1 cellular context compared by ENCODE assay signal in genomic region chr6:43170452-43171283, GRCh38.
TF ChIP-seq lines count a peak whose summit lies in the region.

Gene SRF, plus strand, starts transcription at chr6:43171269. Its CDS starts 388 bp downstream, at chr6:43171657.

TF ChIP-seq in K562, 482 proteins besides CTCF, POLR2A, EP300 and RAD21 (continued from another document and continues in another):
- TF ChIP-seq CREB3 (tag; conservative IDR thresholded peaks at IDR 0.05; ENCODE audit: low read depth) (no peak), MYNN (IDR thresholded peaks at IDR 0.05) (no peak), MYNN (CRISPR knock-in tag; IDR thresholded peaks at IDR 0.05) (no peak), NR4A1 (CRISPR knock-in tag; IDR thresholded peaks at IDR 0.05) (0 out of 2 replicates have a peak, but pooled peaks have one; percentile 30), NR4A1 (tag; IDR thresholded peaks at IDR 0.05) (peak; percentile 36; the same call in 1 of the 2 replicates), HDGF (IDR thresholded peaks at IDR 0.05) (no peak), NEUROD1 (IDR thresholded peaks at IDR 0.05; ENCODE audit: borderline replicate concordance, low read depth, low read length, partially characterized antibody) (no peak), NR2C1 (IDR thresholded peaks at IDR 0.05) (no peak), NR2C1 (tag; IDR thresholded peaks at IDR 0.05) (no peak), ZNF197 (CRISPR knock-in tag; IDR thresholded peaks at IDR 0.05; ENCODE audit: low read depth) (no peak; the same call in 1 of the 2 replicates), HDAC3 (IDR thresholded peaks at IDR 0.05; ENCODE audit: borderline replicate concordance, partially characterized antibody) (no peak), MXI1 (IDR thresholded peaks at IDR 0.05; ENCODE audit: low read depth, low read length) (no peak; the same call in 1 of the 2 replicates), TCF7 (IDR thresholded peaks at IDR 0.05; ENCODE audit: borderline replicate concordance) (no peak), GTF2A2 (tag; IDR thresholded peaks at IDR 0.05) (no peak), RCOR1 (IDR thresholded peaks at IDR 0.05; ENCODE audit: borderline replicate concordance in 1 of 2, low read depth in 2 of 2, low read length in 2 of 2) (no peak; a peak in 1 of 4 replicates), ZZZ3 (IDR thresholded peaks at IDR 0.05) (no peak), NR3C1 (CRISPR knock-in tag; IDR thresholded peaks at IDR 0.05) (no peak), ZNF274 (IDR thresholded peaks at IDR 0.05; ENCODE audit: borderline replicate concordance, low read depth, low read length) (no peak), SP1 (CRISPR knock-in tag; IDR thresholded peaks at IDR 0.05) (peak; percentile 93), EHMT2 (IDR thresholded peaks at IDR 0.05) (no peak), DPF2 (IDR thresholded peaks at IDR 0.05) (peak; percentile 57; the same call in 1 of the 2 replicates), ILK (tag; IDR thresholded peaks at IDR 0.05; ENCODE audit: borderline replicate concordance, low read depth) (no peak), TCF7L2 (IDR thresholded peaks at IDR 0.05; ENCODE audit: low read depth, low read length) (no peak), BRCA1 (IDR thresholded peaks at IDR 0.05) (no peak), BRCA1 (CRISPR knock-in tag; IDR thresholded peaks at IDR 0.05) (no peak), ELF1 (tag; IDR thresholded peaks at IDR 0.05) (no peak), RREB1 (CRISPR knock-in tag; IDR thresholded peaks at IDR 0.05) (peak; percentile 18; the same call in 1 of the 2 replicates), ZNF263 (CRISPR knock-in tag; IDR thresholded peaks at IDR 0.05; ENCODE audit: borderline replicate concordance) (0 out of 2 replicates have a peak, but pooled peaks have one; percentile 40), ZNF830 (CRISPR knock-in tag; IDR thresholded peaks at IDR 0.05) (no peak), KLF6 (CRISPR knock-in tag; IDR thresholded peaks at IDR 0.05; ENCODE audit: borderline replicate concordance) (no peak), NR2C2 (CRISPR knock-in tag; IDR thresholded peaks at IDR 0.05) (peak; percentile 63), NR2C2 (tag; IDR thresholded peaks at IDR 0.05) (no peak), ZNF449 (CRISPR knock-in tag; IDR thresholded peaks at IDR 0.05) (no peak), CHCHD3 (CRISPR knock-in tag; IDR thresholded peaks at IDR 0.05) (no peak), SNIP1 (IDR thresholded peaks at IDR 0.05; ENCODE audit: low read depth) (no peak), RBM14 (IDR thresholded peaks at IDR 0.05; ENCODE audit: borderline replicate concordance, insufficient read depth, low read depth, low read length) (no peak), JUN (IDR thresholded peaks at IDR 0.05; ENCODE audit: borderline replicate concordance, low read depth, low read length) (no peak; the same call in 1 of the 2 replicates), JUN (CRISPR knock-in tag; IDR thresholded peaks at IDR 0.05; ENCODE audit: borderline replicate concordance) (no peak), ZNF561 (CRISPR knock-in tag; conservative IDR thresholded peaks at IDR 0.05) (no peak), ASH1L (IDR thresholded peaks at IDR 0.05; ENCODE audit: borderline replicate concordance, low read depth, partially characterized antibody) (peak; percentile 52), SIRT6 (IDR thresholded peaks at IDR 0.05; ENCODE audit: low read depth, low read length) (no peak), ZNF23 (CRISPR knock-in tag; IDR thresholded peaks at IDR 0.05) (no peak), BRD9 (IDR thresholded peaks at IDR 0.05; ENCODE audit: low read depth, partially characterized antibody) (peak; percentile 45), POLR3A (IDR thresholded peaks at IDR 0.05; ENCODE audit: borderline replicate concordance, extremely low read depth, insufficient read depth, insufficient read length) (no peak), CSDE1 (IDR thresholded peaks at IDR 0.05) (no peak), ZNF133 (CRISPR knock-in tag; IDR thresholded peaks at IDR 0.05) (no peak), CREB1 (IDR thresholded peaks at IDR 0.05) (peak; percentile 85), CREB1 (CRISPR knock-in tag; IDR thresholded peaks at IDR 0.05) (peak; percentile 82; the same call in 1 of the 2 replicates), CBX2 (IDR thresholded peaks at IDR 0.05; ENCODE audit: insufficient read depth, low read length, poor library complexity, severe bottlenecking) (no peak), ZBTB1 (CRISPR knock-in tag; IDR thresholded peaks at IDR 0.05; ENCODE audit: borderline replicate concordance, low read depth) (no peak), BACH1 (tag; IDR thresholded peaks at IDR 0.05) (no peak), KLF1 (tag; IDR thresholded peaks at IDR 0.05) (peak; percentile 77), ZNF217 (CRISPR knock-in tag; IDR thresholded peaks at IDR 0.05) (no peak), THRAP3 (IDR thresholded peaks at IDR 0.05; ENCODE audit: borderline replicate concordance) (no peak), MYC (IDR thresholded peaks at IDR 0.05; ENCODE audit: low read depth, low read length) (no peak; the same call in 1 of the 2 replicates), MYC (CRISPR knock-in tag; IDR thresholded peaks at IDR 0.05; ENCODE audit: borderline replicate concordance, low read depth) (no peak), ETS2 (tag; IDR thresholded peaks at IDR 0.05; ENCODE audit: borderline replicate concordance, poor library complexity, severe bottlenecking) (no peak), POLR2AphosphoS5 (IDR thresholded peaks at IDR 0.05; ENCODE audit: control insufficient read depth, insufficient read depth, low read depth, low read length) (peak; percentile 74; the same call in 1 of the 2 replicates), SUPT5H (IDR thresholded peaks at IDR 0.05) (peak; percentile 82)
- TF ChIP-seq, protein P1, sequence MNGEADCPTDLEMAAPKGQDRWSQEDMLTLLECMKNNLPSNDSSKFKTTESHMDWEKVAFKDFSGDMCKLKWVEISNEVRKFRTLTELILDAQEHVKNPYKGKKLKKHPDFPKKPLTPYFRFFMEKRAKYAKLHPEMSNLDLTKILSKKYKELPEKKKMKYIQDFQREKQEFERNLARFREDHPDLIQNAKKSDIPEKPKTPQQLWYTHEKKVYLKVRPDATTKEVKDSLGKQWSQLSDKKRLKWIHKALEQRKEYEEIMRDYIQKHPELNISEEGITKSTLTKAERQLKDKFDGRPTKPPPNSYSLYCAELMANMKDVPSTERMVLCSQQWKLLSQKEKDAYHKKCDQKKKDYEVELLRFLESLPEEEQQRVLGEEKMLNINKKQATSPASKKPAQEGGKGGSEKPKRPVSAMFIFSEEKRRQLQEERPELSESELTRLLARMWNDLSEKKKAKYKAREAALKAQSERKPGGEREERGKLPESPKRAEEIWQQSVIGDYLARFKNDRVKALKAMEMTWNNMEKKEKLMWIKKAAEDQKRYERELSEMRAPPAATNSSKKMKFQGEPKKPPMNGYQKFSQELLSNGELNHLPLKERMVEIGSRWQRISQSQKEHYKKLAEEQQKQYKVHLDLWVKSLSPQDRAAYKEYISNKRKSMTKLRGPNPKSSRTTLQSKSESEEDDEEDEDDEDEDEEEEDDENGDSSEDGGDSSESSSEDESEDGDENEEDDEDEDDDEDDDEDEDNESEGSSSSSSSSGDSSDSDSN (IDR thresholded peaks at IDR 0.05; ENCODE audit: borderline replicate concordance in 1 of 2, low read depth in 2 of 2, low read length in 2 of 2) = peak in 1 of 2 experiments; percentile 59; a peak in 2 of 4 replicates
- TF ChIP-seq, protein P2, sequence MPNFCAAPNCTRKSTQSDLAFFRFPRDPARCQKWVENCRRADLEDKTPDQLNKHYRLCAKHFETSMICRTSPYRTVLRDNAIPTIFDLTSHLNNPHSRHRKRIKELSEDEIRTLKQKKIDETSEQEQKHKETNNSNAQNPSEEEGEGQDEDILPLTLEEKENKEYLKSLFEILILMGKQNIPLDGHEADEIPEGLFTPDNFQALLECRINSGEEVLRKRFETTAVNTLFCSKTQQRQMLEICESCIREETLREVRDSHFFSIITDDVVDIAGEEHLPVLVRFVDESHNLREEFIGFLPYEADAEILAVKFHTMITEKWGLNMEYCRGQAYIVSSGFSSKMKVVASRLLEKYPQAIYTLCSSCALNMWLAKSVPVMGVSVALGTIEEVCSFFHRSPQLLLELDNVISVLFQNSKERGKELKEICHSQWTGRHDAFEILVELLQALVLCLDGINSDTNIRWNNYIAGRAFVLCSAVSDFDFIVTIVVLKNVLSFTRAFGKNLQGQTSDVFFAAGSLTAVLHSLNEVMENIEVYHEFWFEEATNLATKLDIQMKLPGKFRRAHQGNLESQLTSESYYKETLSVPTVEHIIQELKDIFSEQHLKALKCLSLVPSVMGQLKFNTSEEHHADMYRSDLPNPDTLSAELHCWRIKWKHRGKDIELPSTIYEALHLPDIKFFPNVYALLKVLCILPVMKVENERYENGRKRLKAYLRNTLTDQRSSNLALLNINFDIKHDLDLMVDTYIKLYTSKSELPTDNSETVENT (CRISPR knock-in tag; IDR thresholded peaks at IDR 0.05) = 0 out of 2 replicates have a peak, but pooled peaks have one; percentile 43
- TF ChIP-seq, protein P3, sequence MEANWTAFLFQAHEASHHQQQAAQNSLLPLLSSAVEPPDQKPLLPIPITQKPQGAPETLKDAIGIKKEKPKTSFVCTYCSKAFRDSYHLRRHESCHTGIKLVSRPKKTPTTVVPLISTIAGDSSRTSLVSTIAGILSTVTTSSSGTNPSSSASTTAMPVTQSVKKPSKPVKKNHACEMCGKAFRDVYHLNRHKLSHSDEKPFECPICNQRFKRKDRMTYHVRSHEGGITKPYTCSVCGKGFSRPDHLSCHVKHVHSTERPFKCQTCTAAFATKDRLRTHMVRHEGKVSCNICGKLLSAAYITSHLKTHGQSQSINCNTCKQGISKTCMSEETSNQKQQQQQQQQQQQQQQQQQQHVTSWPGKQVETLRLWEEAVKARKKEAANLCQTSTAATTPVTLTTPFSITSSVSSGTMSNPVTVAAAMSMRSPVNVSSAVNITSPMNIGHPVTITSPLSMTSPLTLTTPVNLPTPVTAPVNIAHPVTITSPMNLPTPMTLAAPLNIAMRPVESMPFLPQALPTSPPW (CRISPR knock-in tag; IDR thresholded peaks at IDR 0.05) = no peak
